Comparison of ENCODE assay signal across 1 cellular context in genomic region chr15:40569139-40569953, GRCh38.
TF ChIP-seq lines count a peak whose summit lies in the region.

Gene RPUSD2 (plus strand): TSS chr15:40569299. CDS start chr15:40569338, 39 bp downstream.

TF ChIP-seq in GM12878, 131 proteins besides CTCF, POLR2A, EP300 and RAD21 (continued from another document):
- no peak for TF ChIP-seq EZH2 (IDR thresholded peaks at IDR 0.05; ENCODE audit: borderline replicate concordance, control insufficient read depth, low read depth, low read length)
- peak; percentile 46; the same call in 1 of the 2 replicates for TF ChIP-seq NR2F1 (conservative IDR thresholded peaks at IDR 0.05)
- peak; percentile 76 for TF ChIP-seq YY1 (IDR thresholded peaks at IDR 0.05; ENCODE audit: low read depth, low read length)
- peak; percentile 41 for TF ChIP-seq KLF5 (IDR thresholded peaks at IDR 0.05; ENCODE audit: partially characterized antibody)
- no peak for TF ChIP-seq ZBTB4 (CRISPR knock-in tag; IDR thresholded peaks at IDR 0.05)
- TF ChIP-seq TBL1XR1 (IDR thresholded peaks at IDR 0.05; ENCODE audit: low read depth, low read length) = no peak
- TF ChIP-seq POLR2AphosphoS2 (IDR thresholded peaks at IDR 0.05; ENCODE audit: low read depth, low read length) = peak; percentile 75; the same call in 1 of the 2 replicates
- TF ChIP-seq BCL11A (IDR thresholded peaks at IDR 0.05; ENCODE audit: low read depth, low read length) = no peak
- TF ChIP-seq STAT1 (conservative IDR thresholded peaks at IDR 0.05) = no peak
- no peak for TF ChIP-seq ZBED1 (IDR thresholded peaks at IDR 0.05; ENCODE audit: borderline replicate concordance)
- TF ChIP-seq DPF2 (IDR thresholded peaks at IDR 0.05) = no peak; the same call in 1 of the 2 replicates
- peak; percentile 70 for TF ChIP-seq IKZF1 (conservative IDR thresholded peaks at IDR 0.05)
- TF ChIP-seq MYC (IDR thresholded peaks at IDR 0.05; ENCODE audit: insufficient read depth, insufficient read length, insufficient replicate concordance, low read length, severe bottlenecking) = peak; percentile 45
- no peak for TF ChIP-seq SKIL (IDR thresholded peaks at IDR 0.05; ENCODE audit: low read depth, poor library complexity, severe bottlenecking)
- TF ChIP-seq RELA (IDR thresholded peaks at IDR 0.05; ENCODE audit: borderline replicate concordance, partially characterized antibody) = no peak
- peak; percentile 97 for TF ChIP-seq NBN (IDR thresholded peaks at IDR 0.05)
- TF ChIP-seq SIN3A (IDR thresholded peaks at IDR 0.05; ENCODE audit: low read depth, low read length) = peak; percentile 97
- TF ChIP-seq ZSCAN29 (IDR thresholded peaks at IDR 0.05) = no peak
- TF ChIP-seq PML (IDR thresholded peaks at IDR 0.05; ENCODE audit: low read length) = peak; percentile 78
- TF ChIP-seq SREBF1 (IDR thresholded peaks at IDR 0.05; ENCODE audit: low read length) = no peak
- TF ChIP-seq ZNF217 (IDR thresholded peaks at IDR 0.05) = no peak
- TF ChIP-seq IRF3 (IDR thresholded peaks at IDR 0.05) = no peak
- peak; percentile 91; the same call in 1 of the 2 replicates for TF ChIP-seq ASH2L (IDR thresholded peaks at IDR 0.05; ENCODE audit: borderline replicate concordance, low read depth)
- TF ChIP-seq BCL3 (IDR thresholded peaks at IDR 0.05; ENCODE audit: borderline replicate concordance, insufficient read depth, low read depth, low read length, poor library complexity, severe bottlenecking) = no peak
- TF ChIP-seq BMI1 (IDR thresholded peaks at IDR 0.05; ENCODE audit: borderline replicate concordance) = no peak
- no peak for TF ChIP-seq ETV6 (conservative IDR thresholded peaks at IDR 0.05 in 1 of 2, IDR thresholded peaks at IDR 0.05 in 1 of 2; ENCODE audit: borderline replicate concordance in 1 of 2, low read depth in 1 of 2)
- no peak for TF ChIP-seq ZNF592 (IDR thresholded peaks at IDR 0.05)
- no peak for TF ChIP-seq USF1 (IDR thresholded peaks at IDR 0.05; ENCODE audit: borderline replicate concordance, extremely low read length, insufficient read depth, low read depth, low read length)
- TF ChIP-seq NRF1 (conservative IDR thresholded peaks at IDR 0.05; ENCODE audit: low read depth, low read length) = no peak
- TF ChIP-seq SMARCA5 (IDR thresholded peaks at IDR 0.05) = no peak
- TF ChIP-seq REST (IDR thresholded peaks at IDR 0.05; ENCODE audit: low read depth, low read length) = 0 out of 2 replicates have a peak, but pooled peaks have one; percentile 24
- TF ChIP-seq STAT3 (IDR thresholded peaks at IDR 0.05; ENCODE audit: low read depth, low read length) = no peak
- TF ChIP-seq ZNF384 (IDR thresholded peaks at IDR 0.05; ENCODE audit: borderline replicate concordance, low read depth, low read length) = no peak
- peak; percentile 90 for TF ChIP-seq POLR2AphosphoS5 (IDR thresholded peaks at IDR 0.05; ENCODE audit: low read length)
- no peak for TF ChIP-seq MTA2 (IDR thresholded peaks at IDR 0.05; ENCODE audit: low read depth)
- TF ChIP-seq NKRF (conservative IDR thresholded peaks at IDR 0.05) = peak; percentile 93
- no peak for TF ChIP-seq EED (IDR thresholded peaks at IDR 0.05; ENCODE audit: low read depth)
- TF ChIP-seq SREBF2 (IDR thresholded peaks at IDR 0.05; ENCODE audit: low read length) = no peak
- TF ChIP-seq MEF2B (IDR thresholded peaks at IDR 0.05; ENCODE audit: partially characterized antibody, poor library complexity, severe bottlenecking) = peak; percentile 42
- TF ChIP-seq NFIC (IDR thresholded peaks at IDR 0.05; ENCODE audit: low read depth, low read length) = no peak
- no peak for TF ChIP-seq JUNB (IDR thresholded peaks at IDR 0.05)
- no peak for TF ChIP-seq ZNF24 (IDR thresholded peaks at IDR 0.05)
- no peak for TF ChIP-seq RAD51 (IDR thresholded peaks at IDR 0.05)
- TF ChIP-seq ATF3 (IDR thresholded peaks at IDR 0.05; ENCODE audit: borderline replicate concordance, extremely low read depth, low read depth, low read length) = peak; percentile 71; the same call in 1 of the 2 replicates
- peak; percentile 72; the same call in 1 of the 2 replicates for TF ChIP-seq GATAD2B (conservative IDR thresholded peaks at IDR 0.05; ENCODE audit: low read depth)
- TF ChIP-seq EGR1 (IDR thresholded peaks at IDR 0.05; ENCODE audit: borderline replicate concordance in 1 of 2, low read depth in 2 of 2, low read length in 2 of 2) = no peak
